ENCODE assay signal across 5 cellular contexts in genomic region chr3:98712726-98713125, GRCh38.
"Had no signal": no experiment of that assay in that cellular context is flagged by ENCODE, and none has a peak within 500 bp of the region (broad histone marks: within the 10 kb centered on the region; RNA-seq: fewer than 3 reads in every experiment).

No MANE protein-coding gene starts in this region.

- DNase-seq: H9, HCEC 1CT, IMR-90, KG1 had no signal

- H3K4me2 ChIP-seq: GM23338 had no signal

- H2AFZ ChIP-seq: GM23338 had no signal

- ATAC-seq: GM23338 had no signal

- H3K4me3 ChIP-seq: GM23338 had no signal
